In genomic region chr11:19400296-19400695, GRCh38 we compare ENCODE assay signal across 39 cellular contexts.
"Had no signal": no experiment of that assay in that cellular context is flagged by ENCODE, and none has a peak within 500 bp of the region (broad histone marks: within the 10 kb centered on the region; RNA-seq: fewer than 3 reads in every experiment).

No MANE protein-coding gene starts in this region.

- ATAC-seq: activated CD4-positive, alpha-beta T cell treated with anti-CD3 and anti-CD28 coated beads for 36 hours; activated CD8-positive, alpha-beta memory T cell treated with anti-CD3 and anti-CD28 coated beads, Interleukin-2, amount 10 ng/mL, durations not matched to agents 7 days and 5 days; activated CD8-positive, alpha-beta T cell treated with anti-CD3 and anti-CD28 coated beads, Interleukin-2, amount 10 ng/mL, durations not matched to agents 7 days and 5 days; activated naive CD8-positive, alpha-beta T cell treated with anti-CD3 and anti-CD28 coated beads, Interleukin-2, amount 50 U/mL, for 24 hours; body of pancreas; effector memory CD8-positive, alpha-beta T cell; foreskin keratinocyte; gastrocnemius medialis; heart left ventricle; T-helper 17 cell had no signal

- DNase-seq: activated CD4-positive, alpha-beta memory T cell treated with anti-CD3 and anti-CD28 coated beads for 36 hours; activated CD4-positive, alpha-beta T cell treated with anti-CD3 and anti-CD28 coated beads for 36 hours; activated CD4-positive, alpha-beta T cell treated with anti-CD3 and anti-CD28 coated beads, Interleukin-2, amount 10 ng/mL, durations not matched to agents 24 days and 14 days; activated CD4-positive, CD25-positive, alpha-beta regulatory T cell; activated CD4-positive, CD25-positive, alpha-beta regulatory T cell treated with anti-CD3 and anti-CD28 coated beads, Interleukin-2, amount 50 U/mL, for 72 hours; activated CD8-positive, alpha-beta memory T cell treated with anti-CD3 and anti-CD28 coated beads, Interleukin-2, amount 10 ng/mL, durations not matched to agents 7 days and 5 days; activated CD8-positive, alpha-beta memory T cell treated with anti-CD3 and anti-CD28 coated beads, Interleukin-2, amount 50 U/mL, for 4 hours; activated CD8-positive, alpha-beta T cell treated with anti-CD3 and anti-CD28 coated beads, Interleukin-2, amount 10 ng/mL, durations not matched to agents 7 days and 5 days; activated effector memory CD4-positive, alpha-beta T cell treated with anti-CD3 and anti-CD28 coated beads, Interleukin-2, amount 50 U/mL, for 16 hours; activated naive CD4-positive, alpha-beta T cell treated with anti-CD3 and anti-CD28 coated beads for 36 hours; activated naive CD8-positive, alpha-beta T cell treated with anti-CD3 and anti-CD28 coated beads for 36 hours; activated naive CD8-positive, alpha-beta T cell treated with anti-CD3 and anti-CD28 coated beads, Interleukin-2, amount 50 U/mL, for 24 hours; activated T-cell treated with anti-CD3 and anti-CD28 coated beads, Interleukin-2, amount 50 U/mL, for 1 hour; activated T-cell treated with anti-CD3 and anti-CD28 coated beads, Interleukin-2, amount 50 U/mL, for 48 hours; adrenal gland; amygdala; aorta; body of pancreas; central memory CD4-positive, alpha-beta T cell; cerebellar nuclear complex; colonic mucosa; dorsolateral prefrontal cortex; effector CD4-positive, alpha-beta T cell; effector memory CD8-positive, alpha-beta T cell; erythroblast; foreskin keratinocyte; gastrocnemius medialis; glutamatergic neuron; heart left ventricle; T-helper 1 cell; T-helper 17 cell; T1000 had no signal

- H3K4me3 Mint-ChIP-seq: activated CD4-positive, alpha-beta memory T cell treated with anti-CD3 and anti-CD28 coated beads for 36 hours; activated CD4-positive, alpha-beta T cell treated with anti-CD3 and anti-CD28 coated beads for 36 hours; activated CD4-positive, alpha-beta T cell treated with anti-CD3 and anti-CD28 coated beads, Interleukin-2, amount 10 ng/mL, durations not matched to agents 24 days and 14 days; activated CD8-positive, alpha-beta memory T cell treated with anti-CD3 and anti-CD28 coated beads, Interleukin-2, amount 10 ng/mL, durations not matched to agents 7 days and 5 days; activated CD8-positive, alpha-beta T cell treated with anti-CD3 and anti-CD28 coated beads, Interleukin-2, amount 10 ng/mL, durations not matched to agents 7 days and 5 days; activated naive CD4-positive, alpha-beta T cell treated with anti-CD3 and anti-CD28 coated beads for 36 hours; activated naive CD4-positive, alpha-beta T cell treated with anti-CD3 and anti-CD28 coated beads, Interleukin-2, amount 50 U/mL, for 24 hours; activated naive CD8-positive, alpha-beta T cell treated with anti-CD3 and anti-CD28 coated beads for 36 hours; activated naive CD8-positive, alpha-beta T cell treated with anti-CD3 and anti-CD28 coated beads, Interleukin-2, amount 50 U/mL, for 24 hours; activated T-helper 1 cell treated with anti-CD3 and anti-CD28 coated beads, Interleukin-12 subunit alpha, Interleukin-12 subunit beta, Interleukin-2, Interleukin-4 antibody, amounts not matched to agents 30 ng/mL and 10 ng/mL and 1 ng/mL, durations not matched to agents 14 hours and 24 hours and 36 hours; dendritic cell treated with granulocyte-macrophage colony-stimulating factor and Interleukin-4, amounts not matched to agents 40 ng/mL and 50 ng/mL, for 4 days; effector memory CD8-positive, alpha-beta T cell; T-helper 17 cell; T-helper 2 cell treated with Interferon-gamma antibody and Interleukin-4, amounts not matched to agents 5 μg/mL and 100 μg/mL, for 36 hours had no signal

- H3K27me3 ChIP-seq: adrenal gland, body of pancreas, cardiac muscle cell, colonic mucosa, dorsolateral prefrontal cortex, esophagus muscularis mucosa, gastrocnemius medialis, heart left ventricle had no signal

- H3K4me3 ChIP-seq: adrenal gland, body of pancreas, cardiac muscle cell, colonic mucosa, dorsolateral prefrontal cortex, esophagus muscularis mucosa, gastrocnemius medialis, heart left ventricle had no signal

- H3K27ac ChIP-seq: cardiac muscle cell, colonic mucosa, dorsolateral prefrontal cortex, esophagus muscularis mucosa, foreskin keratinocyte, gastrocnemius medialis, heart left ventricle had no signal

- H3K4me1 ChIP-seq: colonic mucosa, foreskin keratinocyte, gastrocnemius medialis had no signal

- H3K4me1 Mint-ChIP-seq: activated CD4-positive, alpha-beta T cell treated with anti-CD3 and anti-CD28 coated beads for 36 hours; activated CD4-positive, alpha-beta T cell treated with anti-CD3 and anti-CD28 coated beads, Interleukin-2, amount 10 ng/mL, durations not matched to agents 24 days and 14 days; activated CD8-positive, alpha-beta memory T cell treated with anti-CD3 and anti-CD28 coated beads, Interleukin-2, amount 10 ng/mL, durations not matched to agents 7 days and 5 days; activated naive CD4-positive, alpha-beta T cell treated with anti-CD3 and anti-CD28 coated beads, Interleukin-2, amount 50 U/mL, for 24 hours; activated naive CD8-positive, alpha-beta T cell treated with anti-CD3 and anti-CD28 coated beads for 36 hours; activated naive CD8-positive, alpha-beta T cell treated with anti-CD3 and anti-CD28 coated beads, Interleukin-2, amount 50 U/mL, for 24 hours had no signal

- H3K27ac Mint-ChIP-seq: activated CD4-positive, alpha-beta memory T cell treated with anti-CD3 and anti-CD28 coated beads for 36 hours; activated CD4-positive, alpha-beta T cell treated with anti-CD3 and anti-CD28 coated beads for 36 hours; activated CD4-positive, alpha-beta T cell treated with anti-CD3 and anti-CD28 coated beads, Interleukin-2, amount 10 ng/mL, durations not matched to agents 24 days and 14 days; activated CD8-positive, alpha-beta memory T cell treated with anti-CD3 and anti-CD28 coated beads, Interleukin-2, amount 10 ng/mL, durations not matched to agents 7 days and 5 days; activated CD8-positive, alpha-beta T cell treated with anti-CD3 and anti-CD28 coated beads, Interleukin-2, amount 10 ng/mL, durations not matched to agents 7 days and 5 days; activated naive CD4-positive, alpha-beta T cell treated with anti-CD3 and anti-CD28 coated beads for 36 hours; activated naive CD4-positive, alpha-beta T cell treated with anti-CD3 and anti-CD28 coated beads, Interleukin-2, amount 50 U/mL, for 24 hours; activated naive CD8-positive, alpha-beta T cell treated with anti-CD3 and anti-CD28 coated beads for 36 hours; activated naive CD8-positive, alpha-beta T cell treated with anti-CD3 and anti-CD28 coated beads, Interleukin-2, amount 50 U/mL, for 24 hours; activated T-helper 1 cell treated with anti-CD3 and anti-CD28 coated beads, Interleukin-12 subunit alpha, Interleukin-12 subunit beta, Interleukin-2, Interleukin-4 antibody, amounts not matched to agents 30 ng/mL and 10 ng/mL and 1 ng/mL, durations not matched to agents 14 hours and 24 hours and 36 hours; activated T-helper 2 cell treated with anti-CD3 and anti-CD28 coated beads, Interferon-gamma antibody, Interleukin-2, Interleukin-4, amounts not matched to agents 10 μg/mL and 5 μg/mL and 100 μg/mL, durations not matched to agents 14 hours and 24 hours and 36 hours; dendritic cell treated with granulocyte-macrophage colony-stimulating factor and Interleukin-4, amounts not matched to agents 40 ng/mL and 50 ng/mL, for 4 days; effector memory CD8-positive, alpha-beta T cell; T-helper 17 cell; T-helper 2 cell treated with Interferon-gamma antibody and Interleukin-4, amounts not matched to agents 5 μg/mL and 100 μg/mL, for 36 hours had no signal

- H3K9me3 ChIP-seq: adrenal gland, body of pancreas, colonic mucosa, esophagus muscularis mucosa, gastrocnemius medialis, heart left ventricle had no signal

- H3K36me3 ChIP-seq: adrenal gland, cardiac muscle cell, colonic mucosa, esophagus muscularis mucosa, gastrocnemius medialis, heart left ventricle had no signal

- H3K27me3 Mint-ChIP-seq: dendritic cell treated with granulocyte-macrophage colony-stimulating factor and Interleukin-4, amounts not matched to agents 40 ng/mL and 50 ng/mL, for 4 days had no signal

- H3K36me3 Mint-ChIP-seq: activated CD4-positive, alpha-beta memory T cell treated with anti-CD3 and anti-CD28 coated beads for 36 hours; activated CD8-positive, alpha-beta memory T cell treated with anti-CD3 and anti-CD28 coated beads, Interleukin-2, amount 10 ng/mL, durations not matched to agents 7 days and 5 days; activated naive CD4-positive, alpha-beta T cell treated with anti-CD3 and anti-CD28 coated beads, Interleukin-2, amount 50 U/mL, for 24 hours; activated naive CD8-positive, alpha-beta T cell treated with anti-CD3 and anti-CD28 coated beads for 36 hours had no signal

- H3K9me3 Mint-ChIP-seq: activated CD4-positive, alpha-beta memory T cell treated with anti-CD3 and anti-CD28 coated beads for 36 hours; activated CD4-positive, alpha-beta T cell treated with anti-CD3 and anti-CD28 coated beads, Interleukin-2, amount 10 ng/mL, durations not matched to agents 24 days and 14 days; activated naive CD4-positive, alpha-beta T cell treated with anti-CD3 and anti-CD28 coated beads for 36 hours; activated naive CD4-positive, alpha-beta T cell treated with anti-CD3 and anti-CD28 coated beads, Interleukin-2, amount 50 U/mL, for 24 hours; activated naive CD8-positive, alpha-beta T cell treated with anti-CD3 and anti-CD28 coated beads for 36 hours; activated naive CD8-positive, alpha-beta T cell treated with anti-CD3 and anti-CD28 coated beads, Interleukin-2, amount 50 U/mL, for 24 hours; activated T-helper 1 cell treated with anti-CD3 and anti-CD28 coated beads, Interleukin-12 subunit alpha, Interleukin-12 subunit beta, Interleukin-2, Interleukin-4 antibody, amounts not matched to agents 30 ng/mL and 10 ng/mL and 1 ng/mL, durations not matched to agents 14 hours and 24 hours and 36 hours; activated T-helper 2 cell treated with anti-CD3 and anti-CD28 coated beads, Interferon-gamma antibody, Interleukin-2, Interleukin-4, amounts not matched to agents 10 μg/mL and 5 μg/mL and 100 μg/mL, durations not matched to agents 14 hours and 24 hours and 36 hours; dendritic cell treated with granulocyte-macrophage colony-stimulating factor and Interleukin-4, amounts not matched to agents 40 ng/mL and 50 ng/mL, for 4 days; effector memory CD8-positive, alpha-beta T cell; T-helper 2 cell treated with Interferon-gamma antibody and Interleukin-4, amounts not matched to agents 5 μg/mL and 100 μg/mL, for 36 hours had no signal
